ENCODE assay signal across 24 cellular contexts in genomic region chr19:51082641-51083040, GRCh38. TPM values are rescaled to one million over a fixed set of nuclear protein-coding genes. Genes with fewer than 3 reads are reported as not detected.
"Had no signal": no experiment of that assay in that cellular context is flagged by ENCODE, and none has a peak within 500 bp of the region (broad histone marks: within the 10 kb centered on the region; RNA-seq: fewer than 3 reads in every experiment).

Gene KLK14, minus strand, starts transcription at chr19:51082887. Its CDS starts 273 bp downstream, at chr19:51082614.

- H3K9me3 ChIP-seq: left lung, tibial nerve, uterus had no signal

- H3K4me3 ChIP-seq: cardiac muscle cell, dorsolateral prefrontal cortex, left lung, tibial nerve, uterus had no signal

- DNase-seq: activated CD4-positive, alpha-beta T cell treated with anti-CD3 and anti-CD28 coated beads, Interleukin-2, amount 50 U/mL, for 1 hour; activated CD8-positive, alpha-beta memory T cell treated with anti-CD3 and anti-CD28 coated beads, Interleukin-2, amount 50 U/mL, for 4 hours; activated gamma-delta T cell; activated T-cell treated with anti-CD3 and anti-CD28 coated beads, Interleukin-2, amount 50 U/mL, for 4 hours; amygdala; foreskin fibroblast; left lung; mammary epithelial cell; stimulated activated CD4-positive, alpha-beta T cell treated with anti-CD3 and anti-CD28 coated beads, Interleukin-12 subunit alpha, Interleukin-12 subunit beta, amount 100 ng/mL, for 4 hours; stimulated activated CD4-positive, alpha-beta T cell treated with anti-CD3 and anti-CD28 coated beads, Interleukin-1b, Interleukin-23, amount 100 ng/mL, for 48 hours; stimulated activated CD8-positive, alpha-beta memory T cell treated with anti-CD3 and anti-CD28 coated beads, Interleukin-4, amount 100 ng/mL, for 48 hours; stimulated activated naive CD4-positive, alpha-beta T cell; SW 1271; T-helper 9 cell; uterus had no signal

- H3K36me3 ChIP-seq: cardiac muscle cell, left lung, tibial nerve, uterus had no signal

- H3K9me3 Mint-ChIP-seq: activated T-cell treated with anti-CD3 and anti-CD28 coated beads, Interleukin-2, amount 50 U/mL, for 4 hours had no signal

- ATAC-seq: activated T-cell treated with anti-CD3 and anti-CD28 coated beads, Interleukin-2, amount 50 U/mL, for 4 hours; left lung had no signal

- H3K4me3 Mint-ChIP-seq: activated naive CD8-positive, alpha-beta T cell; activated T-cell treated with anti-CD3 and anti-CD28 coated beads, Interleukin-2, amount 50 U/mL, for 4 hours had no signal

- H3K27ac ChIP-seq: cardiac muscle cell, dorsolateral prefrontal cortex, epithelial cell of prostate, left lung, tibial nerve, uterus had no signal

- H3K27ac Mint-ChIP-seq: activated naive CD8-positive, alpha-beta T cell; progenitor cell of endocrine pancreas had no signal

- H3K4me1 ChIP-seq: left lung, tibial nerve, uterus had no signal

- H3K27me3 ChIP-seq: dorsolateral prefrontal cortex, uterus had no signal

RNA-seq across cellular contexts. Expression of gene KLK14, which starts in this region (rescaled TPM):
- total RNA-seq: glomerular endothelial cell, myocyte, omental fat pad, tibial nerve had no signal
